In the genomic region with DNA sequence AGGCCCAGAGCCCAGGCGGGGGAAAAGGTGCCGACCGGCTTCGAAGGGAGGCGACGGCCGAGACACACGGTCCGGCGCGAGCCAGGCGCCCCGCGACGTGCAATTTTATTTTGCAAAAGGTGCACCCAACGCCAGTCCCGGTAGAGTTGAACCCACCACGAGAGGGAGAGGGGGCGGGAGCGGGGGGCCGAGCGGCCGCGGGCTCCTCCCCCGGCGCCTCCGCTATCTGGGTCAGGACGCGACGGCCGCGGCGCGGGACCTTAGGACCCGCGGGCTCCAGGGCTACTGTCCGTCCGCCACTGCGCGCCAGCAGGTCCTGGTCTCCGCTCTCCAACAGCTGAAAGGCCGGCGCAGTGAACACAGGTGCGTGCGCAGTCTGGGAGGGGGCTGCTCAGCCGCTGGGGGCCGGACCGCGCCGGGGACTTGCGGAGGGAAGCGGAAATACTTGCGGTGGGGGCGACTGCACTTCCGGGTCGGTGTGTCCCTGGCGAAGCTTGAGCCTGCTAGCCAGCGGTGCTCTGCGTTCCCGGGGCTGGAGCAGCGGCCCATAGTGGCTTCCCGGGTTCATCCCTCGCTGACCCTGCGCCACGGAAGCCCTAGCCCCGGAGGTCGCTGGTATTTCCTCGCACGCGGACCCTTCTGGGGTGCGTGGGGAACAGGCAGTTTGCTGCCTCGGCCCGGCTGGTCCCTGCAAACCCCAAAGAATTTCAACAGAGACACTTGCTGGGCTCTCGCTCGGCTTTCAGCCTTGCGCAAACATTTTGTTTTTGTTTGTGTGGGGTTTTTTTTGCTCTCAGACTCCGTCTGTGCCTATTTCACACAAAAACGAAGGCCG, we compare ENCODE assay signal across 8 cellular contexts. TPM values are rescaled to one million over a fixed set of nuclear protein-coding genes. Genes with fewer than 3 reads are reported as not detected.
A peak's percentile ranks its signal among the peaks of the same experiment; 100 is the strongest.
DNase-seq lines count a peak whose midpoint lies in the region; ATAC-seq and TF ChIP-seq lines count a peak whose summit lies in the region.

Gene RMDN2 (plus strand): TSS at position 225 of the 835 bp plus-strand sequence. CDS start 3,991 bp downstream, outside the sequence.

- peak within 1 kb of the TSS; percentile 88 for H3K27ac ChIP-seq in cingulate gyrus (ENCODE audit: low read depth, low read length)

- ATAC-seq in GM19023 (IDR thresholded peaks at IDR 0.05; ENCODE audit: unreplicated experiment) (peak; percentile 92), HG03280 (IDR thresholded peaks at IDR 0.05; ENCODE audit: unreplicated experiment) (peak; percentile 89), left colon (peak; percentile 76)

- H3K4me3 ChIP-seq in AG09309 (ENCODE audit: control insufficient read depth, low read depth, low read length): peak within 1 kb of the TSS; percentile 76

- TF ChIP-seq CTCF in AG09309 (IDR thresholded peaks at IDR 0.05; ENCODE audit: control insufficient read depth, insufficient read depth, low read depth, low read length, missing control alignments): no peak

- intact Hi-C loops in left colon (cut with DNase I, micrococcal nuclease): no loop called here

- peak; percentile 47 for DNase-seq in AG09309 (ENCODE audit: low read depth)
- peak; percentile 86 to 92 for DNase-seq in NCI-H524 (lab: John Stamatoyannopoulos, UW)
- peak; percentile 63 to 75 for DNase-seq in activated CD4-positive, alpha-beta T cell treated with anti-CD3 and anti-CD28 coated beads for 4 hours
- peak; percentile 94 for DNase-seq in left colon
- peak; percentile 81 for DNase-seq in stimulated activated CD4-positive, alpha-beta T cell treated with anti-CD3 and anti-CD28 coated beads, Interleukin-1b, Interleukin-23, amount 100 ng/mL, for 48 hours

RNA-seq across cellular contexts. Expression of gene RMDN2, which starts in this region (rescaled TPM):
- 10 to 100 TPM; 28.1 to 32.2 TPM for total RNA-seq in left colon

Comparison
In these comparisons a context has a peak if more than half of its experiments do, and no peak if none do; other contexts are left out.
1. Peak in every context shown above with its lines: DNase-seq, ATAC-seq, H3K4me3 ChIP-seq and H3K27ac ChIP-seq.